ENCODE assay signal across 8 cellular contexts in the genomic region with DNA sequence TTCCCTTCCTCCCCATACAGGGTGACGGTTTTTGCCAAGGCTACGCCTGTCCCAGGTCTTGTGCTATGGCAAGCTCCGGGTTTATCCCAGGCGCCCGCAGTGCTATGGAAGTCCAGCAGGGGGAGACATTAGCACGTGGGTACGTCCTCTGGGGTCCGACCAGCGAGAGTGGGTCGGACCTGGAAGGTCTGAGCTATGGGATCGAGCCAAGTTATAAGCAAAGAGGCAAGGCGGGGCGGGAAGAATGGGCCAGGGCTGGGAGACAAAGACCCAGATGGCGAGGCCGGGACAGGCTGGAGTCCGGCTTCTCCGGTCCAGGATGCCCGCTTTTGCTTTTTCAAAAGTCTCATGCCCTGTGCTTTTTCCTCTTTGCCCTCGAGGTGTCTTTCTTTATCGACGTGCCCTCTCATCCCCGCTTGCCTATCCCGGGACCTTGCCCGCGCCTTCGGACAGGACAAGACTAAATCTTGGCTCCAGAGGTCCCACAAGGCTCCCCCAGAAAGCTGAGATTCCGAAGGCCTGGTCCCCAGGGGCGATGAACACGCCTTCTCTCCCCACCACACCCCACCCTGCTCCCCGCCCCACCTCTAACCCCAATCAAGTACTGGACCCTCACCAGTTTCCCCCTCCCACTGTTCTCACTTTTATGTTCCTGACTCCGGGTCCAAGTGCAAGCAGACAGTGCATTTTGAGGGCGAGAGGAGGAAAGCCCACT. TPM values are rescaled to one million over a fixed set of nuclear protein-coding genes. Genes with fewer than 3 reads are reported as not detected.
DNase-seq lines count a peak whose midpoint lies in the region; ATAC-seq and TF ChIP-seq lines count a peak whose summit lies in the region.

No MANE protein-coding gene starts in this region.

- H3K27ac ChIP-seq in neural cell (ENCODE audit: low read length) = no peak overlapping the region

- peak; percentile 87 for TF ChIP-seq CTCF in neural cell (IDR thresholded peaks at IDR 0.05; ENCODE audit: poor library complexity, severe bottlenecking)

- peak overlapping the region; percentile 51 for H3K4me2 ChIP-seq in neural cell (ENCODE audit: low read length)

- no peaks in the 10 kb centered on the region for H3F3A ChIP-seq in neural cell (ENCODE audit: insufficient read depth, low read length, poor library complexity, severe bottlenecking)

- no peaks in the 10 kb centered on the region for H3K9me3 ChIP-seq in neural cell (ENCODE audit: low read length)

- no peak for TF ChIP-seq EP300 in neural cell (conservative IDR thresholded peaks at IDR 0.05; ENCODE audit: poor library complexity, severe bottlenecking)

- H3K4me3 ChIP-seq in neural cell (ENCODE audit: low read length) = peak overlapping the region; percentile 90

- DNase-seq in A172 (ENCODE audit: low spot score) (peak; percentile 32), HuH-7.5 (ENCODE audit: low spot score) (peak; percentile 43), RPMI7951 (ENCODE audit: low read depth) (peak; percentile 76), fibroblast of the conjunctiva (ENCODE audit: low read depth) (peak; percentile 72)
- peak; percentile 65 for DNase-seq in activated T-helper 9 cell treated with anti-CD3 and anti-CD28 coated beads, Interleukin-2, amount 50 U/mL, for 16 hours (ENCODE audit: low read depth)
- peak; percentile 70 for DNase-seq in stimulated activated naive CD4-positive, alpha-beta T cell treated with Interleukin-2 at 50 U/mL for 16 hours (lab: John Stamatoyannopoulos, UW)

- no peaks in the 10 kb centered on the region for H3K27me3 ChIP-seq in neural cell (ENCODE audit: insufficient read depth, low read depth, low read length)

- peak overlapping the region; percentile 42 for H3K9ac ChIP-seq in neural cell (ENCODE audit: low read length)

- H3K9me2 ChIP-seq in neural cell (ENCODE audit: insufficient read depth, low read length) = no peaks in the 10 kb centered on the region

- no peaks in the 10 kb centered on the region for H3K36me3 ChIP-seq in neural cell (ENCODE audit: insufficient read depth, low read length)

- H2AFZ ChIP-seq in neural cell (ENCODE audit: low read depth, low read length) = no peak overlapping the region

- ATAC-seq in GM18498 (IDR thresholded peaks at IDR 0.05; ENCODE audit: unreplicated experiment) = peak; percentile 39

- peak; percentile 93 for TF ChIP-seq RAD21 in neural cell (conservative IDR thresholded peaks at IDR 0.05)

- H4K20me1 ChIP-seq in neural cell (ENCODE audit: insufficient read depth) = no peaks in the 10 kb centered on the region

- peaks cover 35% of the 10 kb centered on the region for H3K79me2 ChIP-seq in neural cell (replicated peaks; ENCODE audit: insufficient read depth, low read length)

TF ChIP-seq in neural cell, 6 proteins besides CTCF, POLR2A, EP300 and RAD21:
- TF ChIP-seq MXI1 (conservative IDR thresholded peaks at IDR 0.05; ENCODE audit: poor library complexity, severe bottlenecking) (no peak), SMC3 (conservative IDR thresholded peaks at IDR 0.05; ENCODE audit: poor library complexity) (peak; percentile 97)

RNA-seq across cellular contexts. Expression of a gene that starts 0.8 kb away (rescaled TPM):
- total RNA-seq in A172 (2014; rRNA removed; shearing (Covaris generic)) = 6.7 and 8.3 TPM in 2 replicates
- total RNA-seq in RPMI7951 (2014; rRNA removed; shearing (Covaris generic)) = 10.1 and 15.1 TPM in 2 replicates
- 25.5 and 27.8 TPM in 2 replicates for polyA plus RNA-seq in neural cell
- polyA minus RNA-seq in neural cell = 34.5 and 38.5 TPM in 2 replicates
